ENCODE assay signal across 1 cellular context in the genomic region with DNA sequence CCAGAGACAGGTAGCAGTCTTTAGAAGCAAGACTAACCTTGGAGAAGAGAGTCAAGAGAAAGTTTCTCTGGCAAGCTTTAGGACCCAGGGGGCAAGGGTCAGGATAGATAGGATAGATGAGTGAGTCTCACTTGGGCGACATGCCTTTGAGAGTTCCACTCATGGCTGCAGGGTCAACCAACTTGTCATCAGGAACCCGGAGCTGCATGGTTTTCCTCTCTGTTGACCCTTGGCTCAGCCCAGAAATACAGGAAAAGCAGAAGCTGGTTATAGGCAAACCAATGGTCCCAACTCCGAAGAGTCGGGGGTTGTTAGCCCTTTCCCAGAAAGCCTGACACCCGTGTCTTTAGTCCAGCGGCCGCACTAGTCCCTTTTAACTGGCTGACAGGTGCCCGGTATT. TPM values are rescaled to one million over a fixed set of nuclear protein-coding genes. Genes with fewer than 3 reads are reported as not detected.
"Had no signal": no experiment of that assay in that cellular context is flagged by ENCODE, and none has a peak within 500 bp of the region (broad histone marks: within the 10 kb centered on the region; RNA-seq: fewer than 3 reads in every experiment).

No MANE protein-coding gene starts in this region.

RNA-seq across cellular contexts. Expression of gene AKR1C3, which starts 34.9 kb away (rescaled TPM):
- total RNA-seq: G401 had no signal

RNA-seq across cellular contexts. Expression of gene AKR1C2, which starts 55.6 kb away (rescaled TPM):
- total RNA-seq: G401 had no signal
